Comparison of ENCODE assay signal across 17 cellular contexts in genomic region chr2:133892352-133892913, GRCh38.
DNase-seq lines count a peak whose midpoint lies in the region; ATAC-seq and TF ChIP-seq lines count a peak whose summit lies in the region.
"Had no signal": no experiment of that assay in that cellular context is flagged by ENCODE, and none has a peak within 500 bp of the region (broad histone marks: within the 10 kb centered on the region; RNA-seq: fewer than 3 reads in every experiment).

No MANE protein-coding gene starts in this region.

- H3K4me3 Mint-ChIP-seq in neural progenitor cell: no peak overlapping the region
- H3K4me3 Mint-ChIP-seq: B cell; CD8-positive, alpha-beta T cell had no signal

- TF ChIP-seq POLR2A in heart left ventricle (IDR thresholded peaks at IDR 0.05): no peak
- TF ChIP-seq POLR2A in esophagus muscularis mucosa (IDR thresholded peaks at IDR 0.05; ENCODE audit: low read depth): no peak
- TF ChIP-seq POLR2A in thyroid gland (IDR thresholded peaks at IDR 0.05): no peak

- no peak for TF ChIP-seq EP300 in esophagus muscularis mucosa (IDR thresholded peaks at IDR 0.05)

- 76 to 85% (median 78%) methylated on average over 8 of the region's 8 CpGs for WGBS in heart left ventricle, 4 donors
- 86% methylated on average over 8 of the region's 8 CpGs for WGBS in esophagus muscularis mucosa
- WGBS in thyroid gland, 2 donors: 82 to 86% methylated on average over 8 of the region's 8 CpGs

- H3K4me2 ChIP-seq in neural progenitor cell: no peak overlapping the region
- H3K4me2 ChIP-seq: BLaER1 treated with 17β-estradiol and CSF1 and Interleukin-3, amounts not matched to agents 10 nM and 100 nM had no signal

- H3K4me1 ChIP-seq in heart left ventricle (peaks cover 0 to 3% (median 0%) of the 10 kb centered on the region in 12 donors), esophagus muscularis mucosa (peaks cover 0 to under 1% (median under 1%) of the 10 kb centered on the region in 4 donors), neural progenitor cell (no peaks in the 10 kb centered on the region), thyroid gland (no peaks in the 10 kb centered on the region)
- H3K4me1 ChIP-seq: BLaER1 treated with 17β-estradiol and CSF1 and Interleukin-3, amounts not matched to agents 10 nM and 100 nM; HAP-1 had no signal

- no peaks in the 10 kb centered on the region for H3K9me3 ChIP-seq in heart left ventricle
- no peaks in the 10 kb centered on the region for H3K9me3 ChIP-seq in MG63
- no peaks in the 10 kb centered on the region for H3K9me3 ChIP-seq in esophagus muscularis mucosa
- H3K9me3 ChIP-seq in neural progenitor cell (ENCODE audit: low read depth): no peaks in the 10 kb centered on the region
- H3K9me3 ChIP-seq in thyroid gland: no peaks in the 10 kb centered on the region
- H3K9me3 ChIP-seq: HAP-1 had no signal

- TF ChIP-seq CTCF in heart left ventricle (IDR thresholded peaks at IDR 0.05): no peak
- no peak for TF ChIP-seq CTCF in esophagus muscularis mucosa (IDR thresholded peaks at IDR 0.05)
- TF ChIP-seq CTCF in neural progenitor cell (IDR thresholded peaks at IDR 0.05): no peak
- no peak for TF ChIP-seq CTCF in thyroid gland (IDR thresholded peaks at IDR 0.05)

- no peaks in the 10 kb centered on the region for H3K4me1 Mint-ChIP-seq in neural progenitor cell

- no peaks in the 10 kb centered on the region for H3K79me2 ChIP-seq in neural progenitor cell (ENCODE audit: low read depth)

- peaks cover 15% of the 10 kb centered on the region for H3K9me3 Mint-ChIP-seq in neural progenitor cell
- H3K9me3 Mint-ChIP-seq: CD8-positive, alpha-beta T cell had no signal

- intact Hi-C loops in left cardiac atrium (cut with DNase I): no loop called here
- intact Hi-C loops in heart left ventricle (cut with DNase I): loop anchor here in 1 of 10 donors (10.0 kb wide), 1 partner anchor 192 kb away; no protein-coding TSS in a partner anchor
- intact Hi-C loops in esophagus muscularis mucosa (cut with DNase I): no loop called here
- intact Hi-C loops in thyroid gland (cut with DNase I): no loop called here

- H3K27me3 Mint-ChIP-seq in neural progenitor cell (ENCODE audit: insufficient read depth, low read depth): peaks cover 2% of the 10 kb centered on the region
- H3K27me3 Mint-ChIP-seq: B cell had no signal

- no peak for DNase-seq in left cardiac atrium
- no peak for DNase-seq in heart left ventricle
- DNase-seq in MG63: peak; percentile 64
- DNase-seq in esophagus muscularis mucosa (ENCODE audit: extremely low spot score): peak; percentile 62
- DNase-seq in activated naive CD4-positive, alpha-beta T cell treated with Interleukin-2 at 50 U/mL for 16 hours: no peak
- no peak for DNase-seq in neural progenitor cell (ENCODE audit: low spot score)
- DNase-seq in thyroid gland: no peak
- DNase-seq: Calu3; CD8-positive, alpha-beta T cell; DMS79 treated with DMSO at 0.1 percent for 48 hours; EL; GM23248 had no signal

- ATAC-seq in left cardiac atrium (peak; percentile 39 to 82), heart left ventricle (no peak)
- ATAC-seq: CD8-positive, alpha-beta T cell; GM12878 had no signal

- H2AFZ ChIP-seq in neural progenitor cell (replicated peaks): no peak overlapping the region
- H2AFZ ChIP-seq: GM23248 had no signal

- H3F3A ChIP-seq in neural progenitor cell (ENCODE audit: low read depth): no peaks in the 10 kb centered on the region

- H3K4me3 ChIP-seq in heart left ventricle (no peak overlapping the region), MG63 (no peak overlapping the region), esophagus muscularis mucosa (no peak overlapping the region), neural progenitor cell (no peak overlapping the region), thyroid gland (replicated peaks in 1 of 3) (no peak overlapping the region)
- H3K4me3 ChIP-seq: BLaER1 treated with 17β-estradiol and CSF1 and Interleukin-3, amounts not matched to agents 10 nM and 100 nM; GM12878; GM23248; HAP-1 had no signal

- no peaks in the 10 kb centered on the region for H3K36me3 Mint-ChIP-seq in neural progenitor cell
- H3K36me3 Mint-ChIP-seq: CD8-positive, alpha-beta T cell had no signal

- H3K27me3 ChIP-seq in heart left ventricle: no peaks in the 10 kb centered on the region
- no peaks in the 10 kb centered on the region for H3K27me3 ChIP-seq in MG63
- no peaks in the 10 kb centered on the region for H3K27me3 ChIP-seq in esophagus muscularis mucosa
- no peaks in the 10 kb centered on the region for H3K27me3 ChIP-seq in neural progenitor cell
- H3K27me3 ChIP-seq in thyroid gland: no peaks in the 10 kb centered on the region
- H3K27me3 ChIP-seq: BLaER1 treated with 17β-estradiol and CSF1 and Interleukin-3, amounts not matched to agents 10 nM and 100 nM had no signal

- H3K27ac Mint-ChIP-seq in neural progenitor cell: no peak overlapping the region
- H3K27ac Mint-ChIP-seq: B cell; CD8-positive, alpha-beta T cell had no signal

- no peaks in the 10 kb centered on the region for H4K20me1 ChIP-seq in neural progenitor cell (ENCODE audit: low read depth)
- H4K20me1 ChIP-seq: BLaER1 treated with 17β-estradiol and CSF1 and Interleukin-3, amounts not matched to agents 10 nM and 100 nM had no signal

- no peak overlapping the region for H3K9ac ChIP-seq in neural progenitor cell
- H3K9ac ChIP-seq: BLaER1 treated with 17β-estradiol and CSF1 and Interleukin-3, amounts not matched to agents 10 nM and 100 nM; GM23248 had no signal

- no peaks in the 10 kb centered on the region for H3K36me3 ChIP-seq in heart left ventricle
- H3K36me3 ChIP-seq in MG63: no peaks in the 10 kb centered on the region
- H3K36me3 ChIP-seq in esophagus muscularis mucosa: no peaks in the 10 kb centered on the region
- no peaks in the 10 kb centered on the region for H3K36me3 ChIP-seq in neural progenitor cell
- no peaks in the 10 kb centered on the region for H3K36me3 ChIP-seq in thyroid gland
- H3K36me3 ChIP-seq: BLaER1 treated with 17β-estradiol and CSF1 and Interleukin-3, amounts not matched to agents 10 nM and 100 nM; HAP-1 had no signal

- H3K27ac ChIP-seq in heart left ventricle (no peak overlapping the region), esophagus muscularis mucosa (replicated peaks in 1 of 4) (no peak overlapping the region), neural progenitor cell (no peak overlapping the region), thyroid gland (no peak overlapping the region)
- H3K27ac ChIP-seq: BLaER1 treated with 17β-estradiol and CSF1 and Interleukin-3, amounts not matched to agents 10 nM and 100 nM; GM23248; HL-60 had no signal

Comparison
In these comparisons a context has a peak if more than half of its experiments do, and no peak if none do; other contexts are left out.
1. ATAC-seq: peak in left cardiac atrium (2 of 2); none in heart left ventricle (0 of 4).
2. DNase-seq: peak in MG63 (single experiment) and esophagus muscularis mucosa (single experiment); none in left cardiac atrium (single experiment), heart left ventricle (0 of 5), activated naive CD4-positive, alpha-beta T cell treated with Interleukin-2 at 50 U/mL for 16 hours (single experiment), neural progenitor cell (single experiment) and thyroid gland (0 of 2).